In genomic region chr17:38427160-38427949, GRCh38 we compare ENCODE assay signal across 8 cellular contexts. TPM values are rescaled to one million over a fixed set of nuclear protein-coding genes. Genes with fewer than 3 reads are reported as not detected.
A peak's percentile ranks its signal among the peaks of the same experiment; 100 is the strongest.
DNase-seq lines count a peak whose midpoint lies in the region; ATAC-seq and TF ChIP-seq lines count a peak whose summit lies in the region.

No MANE protein-coding gene starts in this region.

- no peaks in the 10 kb centered on the region for H3K9me3 Mint-ChIP-seq in activated T-helper 1 cell treated with anti-CD3 and anti-CD28 coated beads, Interleukin-12 subunit alpha, Interleukin-12 subunit beta, Interleukin-2, Interleukin-4 antibody, amounts not matched to agents 30 ng/mL and 10 ng/mL and 1 ng/mL, durations not matched to agents 14 hours and 24 hours and 36 hours
- H3K9me3 Mint-ChIP-seq in stimulated activated naive B cell treated with anti-CD40 and anti-IgM and Interleukin-4, amounts not matched to agents 10 μg/mL and 1 μg/mL and 100 μg/mL, for 72 hours, result no peaks in the 10 kb centered on the region

- peaks cover 6% of the 10 kb centered on the region for H3K4me1 Mint-ChIP-seq in activated T-helper 1 cell treated with anti-CD3 and anti-CD28 coated beads, Interleukin-12 subunit alpha, Interleukin-12 subunit beta, Interleukin-2, Interleukin-4 antibody, amounts not matched to agents 30 ng/mL and 10 ng/mL and 1 ng/mL, durations not matched to agents 14 hours and 24 hours and 36 hours (ENCODE audit: low read depth)
- H3K4me1 Mint-ChIP-seq in stimulated activated naive B cell treated with anti-CD40 and anti-IgM and Interleukin-4, amounts not matched to agents 10 μg/mL and 1 μg/mL and 100 μg/mL, for 72 hours, result peaks cover 19 to 39% of the 10 kb centered on the region in 2 donors

- no peak for TF ChIP-seq CTCF in HL-60 (IDR thresholded peaks at IDR 0.05; ENCODE audit: insufficient read depth, low read length)

- peak overlapping the region; percentile 78 for H3K4me3 ChIP-seq in HL-60 (replicated peaks; ENCODE audit: insufficient read depth, low read length)
- peak overlapping the region; percentile 31 for H3K4me3 ChIP-seq in iPS-11a (ENCODE audit: low read depth, low read length)

- peak overlapping the region; percentile 21 for H3K27ac Mint-ChIP-seq in activated T-helper 1 cell treated with anti-CD3 and anti-CD28 coated beads, Interleukin-12 subunit alpha, Interleukin-12 subunit beta, Interleukin-2, Interleukin-4 antibody, amounts not matched to agents 30 ng/mL and 10 ng/mL and 1 ng/mL, durations not matched to agents 14 hours and 24 hours and 36 hours
- H3K27ac Mint-ChIP-seq in stimulated activated naive B cell treated with anti-CD40 and anti-IgM and Interleukin-4, amounts not matched to agents 10 μg/mL and 1 μg/mL and 100 μg/mL, for 72 hours, result no peak overlapping the region

- H3K4me3 Mint-ChIP-seq in activated T-helper 1 cell treated with anti-CD3 and anti-CD28 coated beads, Interleukin-12 subunit alpha, Interleukin-12 subunit beta, Interleukin-2, Interleukin-4 antibody, amounts not matched to agents 30 ng/mL and 10 ng/mL and 1 ng/mL, durations not matched to agents 14 hours and 24 hours and 36 hours, result peak overlapping the region; percentile 68
- H3K4me3 Mint-ChIP-seq in stimulated activated naive B cell treated with anti-CD40 and anti-IgM and Interleukin-4, amounts not matched to agents 10 μg/mL and 1 μg/mL and 100 μg/mL, for 72 hours, result peak overlapping the region; percentile 77 to 82

- ATAC-seq in stimulated activated naive B cell treated with anti-CD40 and anti-IgM and Interleukin-4, amounts not matched to agents 10 μg/mL and 1 μg/mL and 100 μg/mL, for 72 hours (replicated peaks), result no peak
- ATAC-seq in GM19452 (IDR thresholded peaks at IDR 0.05; ENCODE audit: unreplicated experiment), result no peak
- no peak for ATAC-seq in GM21381 (IDR thresholded peaks at IDR 0.05; ENCODE audit: unreplicated experiment)

- intact Hi-C loops in activated T-helper 1 cell treated with anti-CD3 and anti-CD28 coated beads, Interleukin-12 subunit alpha, Interleukin-12 subunit beta, Interleukin-2, Interleukin-4 antibody, amounts not matched to agents 30 ng/mL and 10 ng/mL and 1 ng/mL, durations not matched to agents 14 hours and 24 hours and 36 hours (cut with micrococcal nuclease), result no loop called here

- no peaks in the 10 kb centered on the region for H3K27me3 ChIP-seq in HL-60 (ENCODE audit: insufficient read depth, poor library complexity, severe bottlenecking)

- no peaks in the 10 kb centered on the region for H3K36me3 Mint-ChIP-seq in activated T-helper 1 cell treated with anti-CD3 and anti-CD28 coated beads, Interleukin-12 subunit alpha, Interleukin-12 subunit beta, Interleukin-2, Interleukin-4 antibody, amounts not matched to agents 30 ng/mL and 10 ng/mL and 1 ng/mL, durations not matched to agents 14 hours and 24 hours and 36 hours (ENCODE audit: low read depth)
- H3K36me3 Mint-ChIP-seq in stimulated activated naive B cell treated with anti-CD40 and anti-IgM and Interleukin-4, amounts not matched to agents 10 μg/mL and 1 μg/mL and 100 μg/mL, for 72 hours, result no peaks in the 10 kb centered on the region

- peak overlapping the region; percentile 76 for H3K27ac ChIP-seq in HL-60 (replicated peaks)

- DNase-seq in HL-60 (ENCODE audit: low read depth in 1 of 2, low spot score in 1 of 2) (no peak), GF-D8 (lab: John Stamatoyannopoulos, UW) (no peak), occipital lobe (lab: John Stamatoyannopoulos, UW) (no peak)
- DNase-seq in activated T-helper 1 cell treated with anti-CD3 and anti-CD28 coated beads, Interleukin-12 subunit alpha, Interleukin-12 subunit beta, Interleukin-2, Interleukin-4 antibody, amounts not matched to agents 30 ng/mL and 10 ng/mL and 1 ng/mL, durations not matched to agents 14 hours and 24 hours and 36 hours (ENCODE audit: low spot score), result no peak
- no peak for DNase-seq in stimulated activated naive B cell treated with anti-CD40 and anti-IgM and Interleukin-4, amounts not matched to agents 10 μg/mL and 1 μg/mL and 100 μg/mL, for 72 hours

- peaks cover 49% of the 10 kb centered on the region for H3K27me3 Mint-ChIP-seq in activated T-helper 1 cell treated with anti-CD3 and anti-CD28 coated beads, Interleukin-12 subunit alpha, Interleukin-12 subunit beta, Interleukin-2, Interleukin-4 antibody, amounts not matched to agents 30 ng/mL and 10 ng/mL and 1 ng/mL, durations not matched to agents 14 hours and 24 hours and 36 hours (ENCODE audit: insufficient read depth)
- H3K27me3 Mint-ChIP-seq in stimulated activated naive B cell treated with anti-CD40 and anti-IgM and Interleukin-4, amounts not matched to agents 10 μg/mL and 1 μg/mL and 100 μg/mL, for 72 hours, result peaks cover 37 to 42% of the 10 kb centered on the region in 2 donors

RNA-seq across cellular contexts. Expression of gene ARHGAP23, which starts 0.9 kb away (rescaled TPM):
- total RNA-seq in activated T-helper 1 cell treated with anti-CD3 and anti-CD28 coated beads, Interleukin-12 subunit alpha, Interleukin-12 subunit beta, Interleukin-2, Interleukin-4 antibody, amounts not matched to agents 30 ng/mL and 10 ng/mL and 1 ng/mL, durations not matched to agents 14 hours and 24 hours and 36 hours, result 0.57 and 0.88 TPM in 2 replicates
- 42.9 TPM for total RNA-seq in occipital lobe

Comparison
In these comparisons a context has a peak if more than half of its experiments do, and no peak if none do; other contexts are left out.
1. RNA of gene ARHGAP23, which starts 0.9 kb away (total RNA-seq): 42.9 TPM in occipital lobe (single experiment); 0.57 to 0.88 TPM in activated T-helper 1 cell treated with anti-CD3 and anti-CD28 coated beads, Interleukin-12 subunit alpha, Interleukin-12 subunit beta, Interleukin-2, Interleukin-4 antibody, amounts not matched to agents 30 ng/mL and 10 ng/mL and 1 ng/mL, durations not matched to agents 14 hours and 24 hours and 36 hours; every median in the first group is over 10 times any median in the second.